In the genomic region with DNA sequence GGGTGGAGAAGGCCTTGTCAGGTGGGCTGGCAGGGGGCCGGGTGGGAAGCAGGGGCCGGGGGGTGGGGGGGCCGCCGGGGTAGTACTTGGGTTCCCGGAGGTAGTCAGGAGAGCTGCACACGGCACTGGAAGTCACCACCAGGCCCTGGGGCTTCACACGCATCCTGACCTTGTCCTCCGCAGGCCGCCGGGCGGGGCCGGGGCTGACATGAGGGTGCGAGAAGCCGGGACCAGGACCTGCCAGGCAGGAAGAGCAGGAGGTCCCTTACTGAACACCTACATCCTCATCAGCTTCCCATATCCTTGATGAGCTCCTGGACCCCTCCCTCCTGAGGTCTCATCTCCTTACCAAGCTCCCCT, we compare ENCODE assay signal across 22 cellular contexts.
"Had no signal": no experiment of that assay in that cellular context is flagged by ENCODE, and none has a peak within 500 bp of the region (broad histone marks: within the 10 kb centered on the region; RNA-seq: fewer than 3 reads in every experiment).

No MANE protein-coding gene starts in this region.

- H3K9me3 ChIP-seq: left lung, neutrophil, stomach, testis, thyroid gland, transverse colon, upper lobe of left lung, vagina had no signal

- ATAC-seq: left colon; left lung; naive thymus-derived CD8-positive, alpha-beta T cell; right cardiac atrium; sciatic nerve; stimulated activated effector memory CD8-positive, alpha-beta T cell treated with anti-CD3 and anti-CD28 coated beads, Interleukin-12 subunit alpha, Interleukin-12 subunit beta, amount 100 ng/mL, for 72 hours had no signal

- H3K36me3 ChIP-seq: neutrophil had no signal

- H3K27ac ChIP-seq: left lung, neutrophil, transverse colon, upper lobe of left lung had no signal

- DNase-seq: hippocampal formation; immature natural killer cell; kidney; left colon; left lung; naive thymus-derived CD8-positive, alpha-beta T cell; occipital lobe; retina; stimulated activated CD4-positive, alpha-beta T cell treated with anti-CD3 and anti-CD28 coated beads, Interleukin-4, amount 100 ng/mL, for 24 hours; stimulated activated naive CD4-positive, alpha-beta T cell treated with Interleukin-2 at 50 U/mL for 16 hours; stomach; thyroid gland; transverse colon had no signal

- H3K27me3 ChIP-seq: left lung, neutrophil, stomach, testis, thyroid gland, transverse colon, upper lobe of left lung, vagina had no signal

- H3K4me3 ChIP-seq: left lung, lung, skin epidermis, stomach, testis, thyroid gland, transverse colon, upper lobe of left lung, vagina had no signal
